In genomic region chr15:48823706-48824105, GRCh38 we compare ENCODE assay signal across 32 cellular contexts.
"Had no signal": no experiment of that assay in that cellular context is flagged by ENCODE, and none has a peak within 500 bp of the region (broad histone marks: within the 10 kb centered on the region; RNA-seq: fewer than 3 reads in every experiment).

No MANE protein-coding gene starts in this region.

- H3K4me3 ChIP-seq: Peyer's patch, SJSA1 had no signal

- H3K4me3 Mint-ChIP-seq: activated B cell treated with CpG ODN at 0.5 μM for 24 hours; activated CD4-positive, alpha-beta memory T cell treated with anti-CD3 and anti-CD28 coated beads for 36 hours; activated naive CD4-positive, alpha-beta T cell treated with anti-CD3 and anti-CD28 coated beads, Interleukin-2, amount 10 ng/mL, durations not matched to agents 7 days and 5 days; activated naive CD8-positive, alpha-beta T cell treated with anti-CD3 and anti-CD28 coated beads, Interleukin-2, amount 10 ng/mL, durations not matched to agents 7 days and 5 days; activated T-cell treated with anti-CD3 and anti-CD28 coated beads, Interleukin-2, amount 50 U/mL, for 4 hours; activated T-helper 1 cell treated with anti-CD3 and anti-CD28 coated beads, Interleukin-12 subunit alpha, Interleukin-12 subunit beta, Interleukin-2, Interleukin-4 antibody, amounts not matched to agents 30 ng/mL and 10 ng/mL and 1 ng/mL, durations not matched to agents 14 hours and 24 hours and 36 hours; brain; T-helper 1 cell treated with Interleukin-12 subunit alpha and Interleukin-12 subunit beta and Interleukin-4 antibody, amounts not matched to agents 30 μg/mL and 1 μg/mL, for 36 hours; T-helper 2 cell treated with Interferon-gamma antibody and Interleukin-4, amounts not matched to agents 5 μg/mL and 100 μg/mL, for 36 hours had no signal

- H3K36me3 ChIP-seq: Peyer's patch, SJSA1 had no signal

- H3K27me3 ChIP-seq: Peyer's patch, SJSA1 had no signal

- H3K9me3 Mint-ChIP-seq: activated naive CD4-positive, alpha-beta T cell treated with anti-CD3 and anti-CD28 coated beads, Interleukin-2, amount 10 ng/mL, durations not matched to agents 7 days and 5 days; activated naive CD8-positive, alpha-beta T cell treated with anti-CD3 and anti-CD28 coated beads, Interleukin-2, amount 10 ng/mL, durations not matched to agents 7 days and 5 days; T-helper 2 cell treated with Interferon-gamma antibody and Interleukin-4, amounts not matched to agents 5 μg/mL and 100 μg/mL, for 36 hours had no signal

- ATAC-seq: activated T-cell treated with anti-CD3 and anti-CD28 coated beads, Interleukin-2, amount 50 U/mL, for 4 hours; PC-3 had no signal

- DNase-seq: activated B cell treated with CpG ODN at 0.5 μM for 24 hours; activated CD4-positive, alpha-beta memory T cell treated with anti-CD3 and anti-CD28 coated beads for 36 hours; activated CD4-positive, alpha-beta T cell treated with anti-CD3 and anti-CD28 coated beads for 4 hours; activated CD4-positive, alpha-beta T cell treated with anti-CD3 and anti-CD28 coated beads, Interleukin-2, amount 50 U/mL, for 1 hour; activated CD4-positive, CD25-positive, alpha-beta regulatory T cell treated with anti-CD3 and anti-CD28 coated beads, Interleukin-2, amount 50 U/mL, for 72 hours; activated CD8-positive, alpha-beta memory T cell treated with anti-CD3 and anti-CD28 coated beads, Interleukin-2, amount 50 U/mL, for 4 hours; activated gamma-delta T cell treated with Interleukin-2 at 50 U/mL for 16 hours; activated naive CD4-positive, alpha-beta T cell treated with anti-CD3 and anti-CD28 coated beads, Interleukin-2, amount 10 ng/mL, durations not matched to agents 7 days and 5 days; activated naive CD8-positive, alpha-beta T cell treated with anti-CD3 and anti-CD28 coated beads, Interleukin-2, amount 10 ng/mL, durations not matched to agents 7 days and 5 days; activated T-cell treated with anti-CD3 and anti-CD28 coated beads for 4 hours; activated T-cell treated with anti-CD3 and anti-CD28 coated beads, Interleukin-2, amount 50 U/mL, for 4 hours; amygdala; caudate nucleus; cerebellar nuclear complex; NCI-H1105; NCI-H1417 treated with DMSO at 0.1 percent for 48 hours; NCI-H187 treated with DMSO at 0.1 percent for 48 hours; NCI-H2081; NCI-H226; NCI-H446 treated with DMSO at 0.1 percent for 48 hours; NCI-H524; NCI-H82; PC-3; Peyer's patch; RPMI8226; SHP77 treated with DMSO at 0.1 percent for 48 hours; SK-N-SH had no signal

- H3K9me3 ChIP-seq: Peyer's patch, SJSA1 had no signal

- H3K27ac Mint-ChIP-seq: activated B cell treated with CpG ODN at 0.5 μM for 24 hours; activated CD4-positive, alpha-beta memory T cell treated with anti-CD3 and anti-CD28 coated beads for 36 hours; activated naive CD4-positive, alpha-beta T cell treated with anti-CD3 and anti-CD28 coated beads, Interleukin-2, amount 10 ng/mL, durations not matched to agents 7 days and 5 days; activated naive CD8-positive, alpha-beta T cell treated with anti-CD3 and anti-CD28 coated beads, Interleukin-2, amount 10 ng/mL, durations not matched to agents 7 days and 5 days; activated T-helper 1 cell treated with anti-CD3 and anti-CD28 coated beads, Interleukin-12 subunit alpha, Interleukin-12 subunit beta, Interleukin-2, Interleukin-4 antibody, amounts not matched to agents 30 ng/mL and 10 ng/mL and 1 ng/mL, durations not matched to agents 14 hours and 24 hours and 36 hours; brain; T-helper 1 cell treated with Interleukin-12 subunit alpha and Interleukin-12 subunit beta and Interleukin-4 antibody, amounts not matched to agents 30 μg/mL and 1 μg/mL, for 36 hours; T-helper 2 cell treated with Interferon-gamma antibody and Interleukin-4, amounts not matched to agents 5 μg/mL and 100 μg/mL, for 36 hours had no signal

- H3K36me3 Mint-ChIP-seq: activated CD4-positive, alpha-beta memory T cell treated with anti-CD3 and anti-CD28 coated beads for 36 hours; activated naive CD4-positive, alpha-beta T cell treated with anti-CD3 and anti-CD28 coated beads, Interleukin-2, amount 10 ng/mL, durations not matched to agents 7 days and 5 days; activated naive CD8-positive, alpha-beta T cell treated with anti-CD3 and anti-CD28 coated beads, Interleukin-2, amount 10 ng/mL, durations not matched to agents 7 days and 5 days had no signal

- H3K4me1 ChIP-seq: Peyer's patch had no signal

- H3K4me1 Mint-ChIP-seq: activated B cell treated with CpG ODN at 0.5 μM for 24 hours; activated naive CD4-positive, alpha-beta T cell treated with anti-CD3 and anti-CD28 coated beads, Interleukin-2, amount 10 ng/mL, durations not matched to agents 7 days and 5 days; activated naive CD8-positive, alpha-beta T cell treated with anti-CD3 and anti-CD28 coated beads, Interleukin-2, amount 10 ng/mL, durations not matched to agents 7 days and 5 days; brain had no signal

- H3K4me2 ChIP-seq: SK-N-SH had no signal

- H3K9ac ChIP-seq: SK-N-SH had no signal

- H3K27ac ChIP-seq: Peyer's patch, SJSA1 had no signal
